Comparison of ENCODE assay signal across 25 cellular contexts in genomic region chr5:172846249-172846648, GRCh38. TPM values are rescaled to one million over a fixed set of nuclear protein-coding genes. Genes with fewer than 3 reads are reported as not detected.
DNase-seq lines count a peak whose midpoint lies in the region; ATAC-seq, FAIRE-seq and TF ChIP-seq lines count a peak whose summit lies in the region.
"Had no signal": no experiment of that assay in that cellular context is flagged by ENCODE, and none has a peak within 500 bp of the region (broad histone marks: within the 10 kb centered on the region; RNA-seq: fewer than 3 reads in every experiment).

No MANE protein-coding gene starts in this region.

- no peak for TF ChIP-seq EP300 in A549 (IDR thresholded peaks at IDR 0.05)

- H3K9me3 Mint-ChIP-seq in osteocyte (ENCODE audit: unreplicated experiment): no peaks in the 10 kb centered on the region
- H3K9me3 Mint-ChIP-seq: activated CD4-positive, alpha-beta T cell treated with anti-CD3 and anti-CD28 coated beads, Interleukin-2, amount 10 ng/mL, durations not matched to agents 7 days and 5 days; CD8-positive, alpha-beta T cell had no signal

- TF ChIP-seq POLR2A in A549 (IDR thresholded peaks at IDR 0.05; ENCODE audit: low read length): no peak

- peaks cover 25% of the 10 kb centered on the region for H3K4me1 Mint-ChIP-seq in osteocyte (ENCODE audit: unreplicated experiment)

- TF ChIP-seq CTCF in A549 (IDR thresholded peaks at IDR 0.05) (no peak), LNCaP clone FGC (IDR thresholded peaks at IDR 0.05; ENCODE audit: control insufficient read depth, extremely low read depth, insufficient read depth) (no peak), osteoblast (IDR thresholded peaks at IDR 0.05; ENCODE audit: extremely low read depth, low read depth, low read length) (no peak), osteocyte (IDR thresholded peaks at IDR 0.05) (no peak)

- no peak overlapping the region for H2AFZ ChIP-seq in osteoblast (ENCODE audit: low read length)

- H3K79me2 ChIP-seq in osteoblast (ENCODE audit: insufficient read depth, low read length): peaks cover 90% of the 10 kb centered on the region

- H3K4me1 ChIP-seq in A549: peaks cover 81% of the 10 kb centered on the region
- peaks cover 7% of the 10 kb centered on the region for H3K4me1 ChIP-seq in osteoblast (ENCODE audit: insufficient read depth, low read length)

- H3K27ac ChIP-seq in A549 (peak overlapping the region; percentile 59 to 62; a peak in 4 of 6 replicates), epithelial cell of prostate (peak overlapping the region; percentile 45), osteoblast (ENCODE audit: low read depth, low read length) (no peak overlapping the region), caudate nucleus (ENCODE audit: low read depth, low read length) (no peak overlapping the region)
- H3K27ac ChIP-seq: cardiac muscle cell, right atrium auricular region, thoracic aorta had no signal

- H3K27ac Mint-ChIP-seq in osteocyte (ENCODE audit: unreplicated experiment): no peak overlapping the region
- H3K27ac Mint-ChIP-seq: activated CD4-positive, alpha-beta T cell treated with anti-CD3 and anti-CD28 coated beads, Interleukin-2, amount 10 ng/mL, durations not matched to agents 7 days and 5 days; CD8-positive, alpha-beta T cell had no signal

- H4K20me1 ChIP-seq in osteoblast (ENCODE audit: insufficient read depth, low read length): peaks cover 12% of the 10 kb centered on the region

- CTCF ChIA-PET in A549 (lab: Yijun Ruan, JAX): interaction anchor here (2.2 kb wide), 1 partner anchor 11 kb away, joined by 6 read pairs; no protein-coding TSS in a partner anchor

- no peaks in the 10 kb centered on the region for H3K9me3 ChIP-seq in A549
- H3K9me3 ChIP-seq in osteoblast (ENCODE audit: low read depth, low read length): no peaks in the 10 kb centered on the region
- H3K9me3 ChIP-seq: esophagus muscularis mucosa, right atrium auricular region, thoracic aorta had no signal

- FAIRE-seq in A549 (lab: Jason Lieb, UNC): no peak
- FAIRE-seq: G401.6, HTR-8/SVneo had no signal

- WGBS in A549 (ENCODE audit: missing lambda C conversion rate): 97% methylated on average over 5 of the region's 5 CpGs

- H3K4me2 ChIP-seq in A549 (0 out of 3 replicates have a peak overlapping the region, but pooled peaks have one; percentile 0), osteoblast (ENCODE audit: insufficient read depth, low read length) (no peak overlapping the region)

- H3K4me3 ChIP-seq in A549 (no peak overlapping the region), LNCaP clone FGC (ENCODE audit: low read depth, low read length) (no peak overlapping the region), osteoblast (ENCODE audit: insufficient read depth, low read length) (no peak overlapping the region)
- H3K4me3 ChIP-seq: cardiac muscle cell, esophagus muscularis mucosa, right atrium auricular region, thoracic aorta had no signal

- H3K27me3 Mint-ChIP-seq in osteocyte (ENCODE audit: unreplicated experiment): no peaks in the 10 kb centered on the region
- H3K27me3 Mint-ChIP-seq: activated CD4-positive, alpha-beta T cell treated with anti-CD3 and anti-CD28 coated beads, Interleukin-2, amount 10 ng/mL, durations not matched to agents 7 days and 5 days had no signal

- TF ChIP-seq RAD21 in A549 (conservative IDR thresholded peaks at IDR 0.05 in 1 of 2, IDR thresholded peaks at IDR 0.05 in 1 of 2): no peak

- POLR2A ChIA-PET in A549 (lab: Yijun Ruan, JAX): interaction anchor here (2.0 kb wide), 1 partner anchor 75 kb away, joined by 5 read pairs; the partner anchor contains the start of gene DUSP1

- ATAC-seq in A549: peak; percentile 6 to 11; a peak in 2 of 6 replicates
- ATAC-seq: CD8-positive, alpha-beta T cell; left ventricle myocardium superior had no signal

- H3K36me3 ChIP-seq in osteoblast (ENCODE audit: insufficient read depth, low read length): peaks cover 15% of the 10 kb centered on the region
- H3K36me3 ChIP-seq: cardiac muscle cell, esophagus muscularis mucosa, right atrium auricular region had no signal

- peaks cover 2% of the 10 kb centered on the region for H3K36me3 Mint-ChIP-seq in osteocyte (ENCODE audit: unreplicated experiment)

- DNase-seq in A549 (ENCODE audit: low read depth in 1 of 2, low spot score in 1 of 2) (no peak), LNCaP clone FGC (ENCODE audit: low read depth) (peak; percentile 41), epithelial cell of prostate (ENCODE audit: low read depth, low spot score) (no peak), osteoblast (ENCODE audit: insufficient read length, low spot score, missing footprints) (peak; percentile 57), osteocyte (ENCODE audit: extremely low spot score, unreplicated experiment) (no peak), mesenteric fat pad (ENCODE audit: low spot score) (no peak), caudate nucleus (lab: John Stamatoyannopoulos, UW) (no peak), hypothalamus (lab: John Stamatoyannopoulos, UW) (no peak)
- DNase-seq: activated CD4-positive, alpha-beta T cell treated with anti-CD3 and anti-CD28 coated beads, Interleukin-2, amount 10 ng/mL, durations not matched to agents 7 days and 5 days; activated CD8-positive, alpha-beta memory T cell treated with anti-CD3 and anti-CD28 coated beads, Interleukin-2, amount 50 U/mL, for 48 hours; activated effector memory CD4-positive, alpha-beta T cell treated with Interleukin-2 at 50 U/mL for 16 hours; CD8-positive, alpha-beta T cell; DMS153; left ventricle myocardium superior; NCI-H1417; NCI-H774; occipital lobe; SHP77 treated with DMSO at 0.1 percent for 48 hours; stimulated activated CD8-positive, alpha-beta memory T cell treated with anti-CD3 and anti-CD28 coated beads, Interleukin-4, amount 100 ng/mL, for 48 hours had no signal

- no peaks in the 10 kb centered on the region for H3K27me3 ChIP-seq in osteoblast (ENCODE audit: insufficient read depth, low read length)
- H3K27me3 ChIP-seq: cardiac muscle cell, esophagus muscularis mucosa, right atrium auricular region had no signal

- H3K4me3 Mint-ChIP-seq in osteocyte (ENCODE audit: unreplicated experiment): no peak overlapping the region
- H3K4me3 Mint-ChIP-seq: activated CD4-positive, alpha-beta T cell treated with anti-CD3 and anti-CD28 coated beads, Interleukin-2, amount 10 ng/mL, durations not matched to agents 7 days and 5 days; CD8-positive, alpha-beta T cell had no signal

TF ChIP-seq in A549, 52 proteins besides CTCF, POLR2A, EP300 and RAD21:
- TF ChIP-seq TP53 (CRISPR knock-in tag; IDR thresholded peaks at IDR 0.05) (no peak), POLR2AphosphoS2 (conservative IDR thresholded peaks at IDR 0.05; ENCODE audit: low read length) (0 out of 2 replicates have a peak, but pooled peaks have one; percentile 28), KDM5A (IDR thresholded peaks at IDR 0.05) (no peak), ESRRA (IDR thresholded peaks at IDR 0.05; ENCODE audit: borderline replicate concordance, low read length) (no peak), HEYL (CRISPR knock-in tag; IDR thresholded peaks at IDR 0.05) (no peak), MAFK (IDR thresholded peaks at IDR 0.05; ENCODE audit: partially characterized antibody) (no peak)
- TF ChIP-seq, protein P1, sequence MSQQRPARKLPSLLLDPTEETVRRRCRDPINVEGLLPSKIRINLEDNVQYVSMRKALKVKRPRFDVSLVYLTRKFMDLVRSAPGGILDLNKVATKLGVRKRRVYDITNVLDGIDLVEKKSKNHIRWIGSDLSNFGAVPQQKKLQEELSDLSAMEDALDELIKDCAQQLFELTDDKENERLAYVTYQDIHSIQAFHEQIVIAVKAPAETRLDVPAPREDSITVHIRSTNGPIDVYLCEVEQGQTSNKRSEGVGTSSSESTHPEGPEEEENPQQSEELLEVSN (IDR thresholded peaks at IDR 0.05; ENCODE audit: borderline replicate concordance, low read depth): no peak

RNA-seq across cellular contexts. Expression of gene ERGIC1, which starts 12.2 kb away (rescaled TPM):
- polyA plus RNA-seq in A549 (2011; rRNA removed): 176 and 208 TPM in 2 replicates
- polyA plus RNA-seq in A549 (2012; cell fraction: cytosol; rRNA removed): 184 and 254 TPM in 2 replicates
- polyA plus RNA-seq in A549 (2012; cell fraction: nucleus; rRNA removed): 131 and 150 TPM in 2 replicates
- polyA plus RNA-seq in A549 (2017; fragmentation: RNase III; extraction: RNeasy Plus Mini Kit Qiagen cat#74134 plus additional on column Dnase treatment): 289 to 322 TPM (median 304 TPM) in 3 replicates
- 418 and 510 TPM in 2 replicates for polyA minus RNA-seq in A549 (2011; rRNA and poly(A)+ RNA removed)
- 109 and 128 TPM in 2 replicates for total RNA-seq in osteoblast
- 174 and 175 TPM in 2 replicates for total RNA-seq in osteocyte
- 201 TPM for total RNA-seq in mesenteric fat pad

Comparison
In these comparisons a context has a peak if more than half of its experiments do, and no peak if none do; other contexts are left out.
1. DNase-seq: peak in LNCaP clone FGC (single experiment) and osteoblast (single experiment); none in A549 (0 of 2), epithelial cell of prostate (single experiment), osteocyte (single experiment), mesenteric fat pad (single experiment), caudate nucleus (0 of 61) and hypothalamus (0 of 51).
2. H3K27ac ChIP-seq: peak in A549 (2 of 2) and epithelial cell of prostate (single experiment); none in osteoblast (single experiment) and caudate nucleus (single experiment).